9 cellular contexts compared by ENCODE assay signal in genomic region chr13:33146843-33147611, GRCh38.
DNase-seq lines count a peak whose midpoint lies in the region; ATAC-seq and TF ChIP-seq lines count a peak whose summit lies in the region.
"Had no signal": no experiment of that assay in that cellular context is flagged by ENCODE, and none has a peak within 500 bp of the region (broad histone marks: within the 10 kb centered on the region; RNA-seq: fewer than 3 reads in every experiment).

No MANE protein-coding gene starts in this region.

- BruUV-seq in Calu3 (replicated peaks; lab: Mats Ljungman, UMichigan): no TSS peak

- no peak for TF ChIP-seq CTCF in GM13976 (IDR thresholded peaks at IDR 0.05; ENCODE audit: borderline replicate concordance, control extremely low read depth, extremely low read depth, insufficient read depth, missing control alignments)
- no peak for TF ChIP-seq CTCF in Calu3 (IDR thresholded peaks at IDR 0.05; ENCODE audit: unreplicated experiment)

- no peak overlapping the region for H3K27ac Mint-ChIP-seq in Calu3 (ENCODE audit: unreplicated experiment)

- H3K9me3 Mint-ChIP-seq in Calu3 (ENCODE audit: low read depth, unreplicated experiment): peaks cover 2% of the 10 kb centered on the region

- ATAC-seq in GM19035 (IDR thresholded peaks at IDR 0.05; ENCODE audit: unreplicated experiment): peak; percentile 91
- peak; percentile 91 for ATAC-seq in HG02642 (IDR thresholded peaks at IDR 0.05; ENCODE audit: poor library complexity, unreplicated experiment)
- ATAC-seq in HG03469 (IDR thresholded peaks at IDR 0.05; ENCODE audit: unreplicated experiment): peak; percentile 88

- peak; percentile 73 for DNase-seq in GM13976 (ENCODE audit: low spot score)
- DNase-seq in NCI-H1694 (lab: John Stamatoyannopoulos, UW): no peak
- DNase-seq in occipital lobe (lab: John Stamatoyannopoulos, UW): no peak
- DNase-seq in Calu3: no peak
- DNase-seq in NCI-H2029 (lab: John Stamatoyannopoulos, UW): no peak
- DNase-seq: NCI-H146 had no signal

- CTCF ChIA-PET in Calu3 (lab: Charles Lee): interaction anchor here (0.6 to 1.0 kb wide), 2 partner anchors 11 to 327 kb away, joined by 3 to 4 read pairs; no protein-coding TSS in a partner anchor

- H3K4me3 Mint-ChIP-seq in Calu3 (ENCODE audit: low read depth, unreplicated experiment): no peak overlapping the region

- H3K36me3 Mint-ChIP-seq in Calu3 (ENCODE audit: insufficient read depth, unreplicated experiment): no peaks in the 10 kb centered on the region

- peaks cover 11% of the 10 kb centered on the region for H3K4me1 Mint-ChIP-seq in Calu3 (ENCODE audit: low read depth, unreplicated experiment)

- no peaks in the 10 kb centered on the region for H3K27me3 Mint-ChIP-seq in Calu3 (ENCODE audit: unreplicated experiment)

- in situ Hi-C loops in GM13976 (cut with MboI; ENCODE audit: low sequenced_read_pairs, unreplicated experiment): no loop called here

- intact Hi-C loops in Calu3 (cut with micrococcal nuclease; ENCODE audit: unreplicated experiment): no loop called here
